In the genomic region with DNA sequence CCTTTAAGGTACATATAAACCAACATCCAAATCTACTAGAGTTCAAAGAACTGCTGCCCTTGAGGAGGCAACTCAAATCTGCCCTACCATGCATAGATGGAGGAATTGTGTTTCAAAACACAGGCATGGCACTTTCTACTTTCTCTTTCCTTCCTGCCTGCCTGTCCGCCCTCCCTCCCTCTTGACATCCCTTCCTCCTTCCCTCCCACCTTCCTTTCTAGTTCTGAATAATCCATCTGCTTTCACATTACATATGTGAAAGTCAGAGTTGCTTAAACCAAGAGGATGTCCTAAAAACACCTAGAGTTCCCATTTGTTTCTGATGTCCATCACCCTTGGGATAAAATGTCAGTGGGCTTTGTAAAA, we compare ENCODE assay signal across 11 cellular contexts.
A peak's percentile ranks its signal among the peaks of the same experiment; 100 is the strongest.
DNase-seq lines count a peak whose midpoint lies in the region; ATAC-seq and TF ChIP-seq lines count a peak whose summit lies in the region.
"Had no signal": no experiment of that assay in that cellular context is flagged by ENCODE, and none has a peak within 500 bp of the region (broad histone marks: within the 10 kb centered on the region; RNA-seq: fewer than 3 reads in every experiment).

No MANE protein-coding gene starts in this region.

- peak overlapping the region; percentile 78 for H3K27ac Mint-ChIP-seq in activated T-helper 2 cell treated with anti-CD3 and anti-CD28 coated beads, Interferon-gamma antibody, Interleukin-2, Interleukin-4, amounts not matched to agents 10 μg/mL and 5 μg/mL and 100 μg/mL, durations not matched to agents 14 hours and 24 hours and 36 hours

- peak; percentile 50 for DNase-seq in activated CD4-positive, alpha-beta T cell treated with anti-CD3 and anti-CD28 coated beads for 48 hours
- no peak for DNase-seq in activated CD4-positive, alpha-beta T cell treated with anti-CD3 and anti-CD28 coated beads for 4 hours
- DNase-seq in activated T-helper 2 cell treated with anti-CD3 and anti-CD28 coated beads, Interferon-gamma antibody, Interleukin-2, Interleukin-4, amounts not matched to agents 10 μg/mL and 5 μg/mL and 100 μg/mL, durations not matched to agents 14 hours and 24 hours and 36 hours (ENCODE audit: low spot score), result no peak
- no peak for DNase-seq in sigmoid colon
- no peak for DNase-seq in NCI-H1436 treated with DMSO at 0.1 percent for 48 hours (lab: John Stamatoyannopoulos, UW)
- no peak for DNase-seq in NCI-H2081 treated with DMSO at 0.1 percent for 48 hours (lab: John Stamatoyannopoulos, UW)
- DNase-seq: dorsolateral prefrontal cortex, hypothalamus had no signal

- no peaks in the 10 kb centered on the region for H3K9me3 ChIP-seq in sigmoid colon
- H3K9me3 ChIP-seq: A549 had no signal

- H3K27me3 Mint-ChIP-seq in activated T-helper 2 cell treated with anti-CD3 and anti-CD28 coated beads, Interferon-gamma antibody, Interleukin-2, Interleukin-4, amounts not matched to agents 10 μg/mL and 5 μg/mL and 100 μg/mL, durations not matched to agents 14 hours and 24 hours and 36 hours (ENCODE audit: low read depth), result no peaks in the 10 kb centered on the region

- peaks cover 0 to 59% (median 3%) of the 10 kb centered on the region in 4 donors for H3K36me3 ChIP-seq in sigmoid colon

- peaks cover 92% of the 10 kb centered on the region for H3K36me3 Mint-ChIP-seq in activated T-helper 2 cell treated with anti-CD3 and anti-CD28 coated beads, Interferon-gamma antibody, Interleukin-2, Interleukin-4, amounts not matched to agents 10 μg/mL and 5 μg/mL and 100 μg/mL, durations not matched to agents 14 hours and 24 hours and 36 hours (ENCODE audit: low read depth)

- H3K4me3 ChIP-seq in sigmoid colon, result no peak overlapping the region
- H3K4me3 ChIP-seq: A549, dorsolateral prefrontal cortex had no signal

- 55 to 73% methylated on average over 1 of the region's 1 CpG for WGBS in sigmoid colon, 2 donors

- H3K27ac ChIP-seq in sigmoid colon, result peak overlapping the region; percentile 36 to 97 (median 72)
- H3K27ac ChIP-seq: A549 had no signal

- no peak for TF ChIP-seq POLR2A in sigmoid colon (IDR thresholded peaks at IDR 0.05)

- H3K4me3 Mint-ChIP-seq in activated T-helper 2 cell treated with anti-CD3 and anti-CD28 coated beads, Interferon-gamma antibody, Interleukin-2, Interleukin-4, amounts not matched to agents 10 μg/mL and 5 μg/mL and 100 μg/mL, durations not matched to agents 14 hours and 24 hours and 36 hours (ENCODE audit: low read depth), result peak overlapping the region; percentile 47

- intact Hi-C loops in activated T-helper 2 cell treated with anti-CD3 and anti-CD28 coated beads, Interferon-gamma antibody, Interleukin-2, Interleukin-4, amounts not matched to agents 10 μg/mL and 5 μg/mL and 100 μg/mL, durations not matched to agents 14 hours and 24 hours and 36 hours (cut with micrococcal nuclease), result loop anchor here (1.0 to 2.0 kb wide), 2 partner anchors 17 to 36 kb away; no protein-coding TSS in a partner anchor
- intact Hi-C loops in sigmoid colon (cut with DNase I), result loop anchor here (10.0 kb wide), 1 partner anchor 609 kb away; no protein-coding TSS in a partner anchor

- H3K4me1 ChIP-seq in sigmoid colon, result peaks cover 0 to 98% (median 72%) of the 10 kb centered on the region in 4 donors

- ATAC-seq in HG02852 (IDR thresholded peaks at IDR 0.05; ENCODE audit: unreplicated experiment) (peak; percentile 78), GM21515 (IDR thresholded peaks at IDR 0.05; ENCODE audit: unreplicated experiment) (no peak)
- ATAC-seq: A549 had no signal

- H3K27me3 ChIP-seq in sigmoid colon, result no peaks in the 10 kb centered on the region
- H3K27me3 ChIP-seq: dorsolateral prefrontal cortex had no signal

- peaks cover 73% of the 10 kb centered on the region for H3K4me1 Mint-ChIP-seq in activated T-helper 2 cell treated with anti-CD3 and anti-CD28 coated beads, Interferon-gamma antibody, Interleukin-2, Interleukin-4, amounts not matched to agents 10 μg/mL and 5 μg/mL and 100 μg/mL, durations not matched to agents 14 hours and 24 hours and 36 hours (ENCODE audit: low read depth)

- TF ChIP-seq CTCF in sigmoid colon (IDR thresholded peaks at IDR 0.05), result no peak

- no peaks in the 10 kb centered on the region for H3K9me3 Mint-ChIP-seq in activated T-helper 2 cell treated with anti-CD3 and anti-CD28 coated beads, Interferon-gamma antibody, Interleukin-2, Interleukin-4, amounts not matched to agents 10 μg/mL and 5 μg/mL and 100 μg/mL, durations not matched to agents 14 hours and 24 hours and 36 hours

- TF ChIP-seq EP300 in sigmoid colon (IDR thresholded peaks at IDR 0.05), result no peak
